In the genomic region with DNA sequence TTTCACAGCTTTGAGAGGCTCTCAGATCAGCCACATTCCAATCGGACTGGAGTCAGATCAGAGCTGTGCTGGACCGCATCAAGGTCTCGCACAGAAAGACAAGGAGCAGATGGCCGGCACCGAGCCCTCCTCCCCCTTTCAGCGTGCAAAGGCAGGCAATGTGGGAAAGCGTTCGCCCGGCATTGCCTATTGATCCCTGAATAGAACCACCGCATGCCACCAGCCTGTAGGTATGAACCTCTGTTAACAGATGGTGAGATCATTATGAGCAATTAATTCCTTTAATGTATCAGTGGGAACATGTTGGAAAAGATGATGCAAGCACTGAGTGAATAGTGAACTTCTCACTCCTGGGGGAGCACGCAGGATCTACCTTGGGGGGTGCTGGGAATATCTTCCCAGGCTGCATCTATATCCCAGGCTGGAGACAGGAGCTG, we compare ENCODE assay signal across 16 cellular contexts.
A peak's percentile ranks its signal among the peaks of the same experiment; 100 is the strongest.
DNase-seq lines count a peak whose midpoint lies in the region; ATAC-seq and TF ChIP-seq lines count a peak whose summit lies in the region.
"Had no signal": no experiment of that assay in that cellular context is flagged by ENCODE, and none has a peak within 500 bp of the region (broad histone marks: within the 10 kb centered on the region; RNA-seq: fewer than 3 reads in every experiment).

No MANE protein-coding gene starts in this region.

- no peaks in the 10 kb centered on the region for H3K27me3 ChIP-seq in CD8-positive, alpha-beta T cell (ENCODE audit: insufficient read depth, low read length)
- H3K27me3 ChIP-seq: suprapubic skin had no signal

- intact Hi-C loops in CD8-positive, alpha-beta T cell (cut with DNase I, micrococcal nuclease): no loop called here

- peak; percentile 98 for ATAC-seq in SK-N-SH treated with all-trans-retinoic acid at 6 μM for 48 hours
- peak; percentile 41 for ATAC-seq in omental fat pad (ENCODE audit: low FRiP score)
- ATAC-seq in CD8-positive, alpha-beta T cell: no peak
- no peak for ATAC-seq in HG02610 (IDR thresholded peaks at IDR 0.05; ENCODE audit: unreplicated experiment)
- ATAC-seq: K562; naive thymus-derived CD8-positive, alpha-beta T cell had no signal

- no peaks in the 10 kb centered on the region for H3K4me1 ChIP-seq in CD8-positive, alpha-beta T cell (ENCODE audit: insufficient read depth, low read length)
- H3K4me1 ChIP-seq: Caco-2 had no signal

- H3K4me3 ChIP-seq in CD8-positive, alpha-beta T cell (ENCODE audit: low read depth, low read length): no peak overlapping the region
- H3K4me3 ChIP-seq: K562, suprapubic skin had no signal

- H3K9me3 Mint-ChIP-seq in CD8-positive, alpha-beta T cell: no peaks in the 10 kb centered on the region

- no peaks in the 10 kb centered on the region for H3K4me1 Mint-ChIP-seq in CD8-positive, alpha-beta T cell (ENCODE audit: low read depth)
- H3K4me1 Mint-ChIP-seq: naive thymus-derived CD8-positive, alpha-beta T cell had no signal

- no peaks in the 10 kb centered on the region for H3K36me3 Mint-ChIP-seq in CD8-positive, alpha-beta T cell
- H3K36me3 Mint-ChIP-seq: naive thymus-derived CD8-positive, alpha-beta T cell had no signal

- TF ChIP-seq CTCF in omental fat pad (IDR thresholded peaks at IDR 0.05): no peak
- TF ChIP-seq CTCF in CD8-positive, alpha-beta T cell (IDR thresholded peaks at IDR 0.05): no peak
- TF ChIP-seq CTCF in GM13977 (IDR thresholded peaks at IDR 0.05; ENCODE audit: extremely low read depth, insufficient read depth, missing control alignments): no peak

- H3K4me3 Mint-ChIP-seq in CD8-positive, alpha-beta T cell: no peak overlapping the region
- H3K4me3 Mint-ChIP-seq: naive thymus-derived CD8-positive, alpha-beta T cell had no signal

- H3K9me3 ChIP-seq in CD8-positive, alpha-beta T cell (ENCODE audit: low read length): no peaks in the 10 kb centered on the region
- H3K9me3 ChIP-seq: Caco-2, suprapubic skin had no signal

- POLR2A ChIA-PET in CD8-positive, alpha-beta T cell (lab: Charles Lee): no interaction called here

- no peaks in the 10 kb centered on the region for H3K36me3 ChIP-seq in CD8-positive, alpha-beta T cell (ENCODE audit: insufficient read depth, low read length)
- H3K36me3 ChIP-seq: suprapubic skin had no signal

- H3K27ac ChIP-seq in CD8-positive, alpha-beta T cell (ENCODE audit: low read depth, low read length): no peak overlapping the region
- H3K27ac ChIP-seq: suprapubic skin had no signal

- in situ Hi-C loops in G401 (cut with HindIII; ENCODE audit: low sequenced_read_pairs) (no loop called here), GM13977 (cut with MboI; ENCODE audit: low pct_unique_long_range_greater_than_20kb, low sequenced_read_pairs, unreplicated experiment) (no loop called here)

- no peak overlapping the region for H3K27ac Mint-ChIP-seq in CD8-positive, alpha-beta T cell
- H3K27ac Mint-ChIP-seq: naive thymus-derived CD8-positive, alpha-beta T cell had no signal

- no peaks in the 10 kb centered on the region for H3K27me3 Mint-ChIP-seq in CD8-positive, alpha-beta T cell (ENCODE audit: low read depth)

- DNase-seq in G401 (ENCODE audit: low spot score): peak; percentile 24
- DNase-seq in fibroblast of peridontal ligament (ENCODE audit: extremely low read depth): peak; percentile 41
- no peak for DNase-seq in omental fat pad (ENCODE audit: low spot score)
- DNase-seq in activated effector memory CD4-positive, alpha-beta T cell treated with anti-CD3 and anti-CD28 coated beads, Interleukin-2, amount 50 U/mL, for 16 hours: no peak
- DNase-seq in CD8-positive, alpha-beta T cell: no peak
- DNase-seq in GM13977 (ENCODE audit: low spot score): no peak
- DNase-seq: activated CD8-positive, alpha-beta memory T cell treated with anti-CD3 and anti-CD28 coated beads for 24 hours; Caco-2; naive thymus-derived CD8-positive, alpha-beta T cell; NCI-H526 treated with DMSO at 0.1 percent for 48 hours; stimulated activated CD4-positive, alpha-beta T cell treated with anti-CD3 and anti-CD28 coated beads, Interleukin-4, amount 100 ng/mL, for 24 hours; SW 1271 had no signal

- CTCF ChIA-PET in CD8-positive, alpha-beta T cell (lab: Charles Lee): no interaction called here

TF ChIP-seq in SK-N-SH treated with all-trans-retinoic acid at 6 μM for 48 hours, 23 proteins besides CTCF, POLR2A, EP300 and RAD21:
- no peak for TF ChIP-seq ZNF70 (CRISPR knock-in tag; IDR thresholded peaks at IDR 0.05)
- TF ChIP-seq, protein P1, sequence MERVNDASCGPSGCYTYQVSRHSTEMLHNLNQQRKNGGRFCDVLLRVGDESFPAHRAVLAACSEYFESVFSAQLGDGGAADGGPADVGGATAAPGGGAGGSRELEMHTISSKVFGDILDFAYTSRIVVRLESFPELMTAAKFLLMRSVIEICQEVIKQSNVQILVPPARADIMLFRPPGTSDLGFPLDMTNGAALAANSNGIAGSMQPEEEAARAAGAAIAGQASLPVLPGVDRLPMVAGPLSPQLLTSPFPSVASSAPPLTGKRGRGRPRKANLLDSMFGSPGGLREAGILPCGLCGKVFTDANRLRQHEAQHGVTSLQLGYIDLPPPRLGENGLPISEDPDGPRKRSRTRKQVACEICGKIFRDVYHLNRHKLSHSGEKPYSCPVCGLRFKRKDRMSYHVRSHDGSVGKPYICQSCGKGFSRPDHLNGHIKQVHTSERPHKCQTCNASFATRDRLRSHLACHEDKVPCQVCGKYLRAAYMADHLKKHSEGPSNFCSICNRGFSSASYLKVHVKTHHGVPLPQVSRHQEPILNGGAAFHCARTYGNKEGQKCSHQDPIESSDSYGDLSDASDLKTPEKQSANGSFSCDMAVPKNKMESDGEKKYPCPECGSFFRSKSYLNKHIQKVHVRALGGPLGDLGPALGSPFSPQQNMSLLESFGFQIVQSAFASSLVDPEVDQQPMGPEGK (CRISPR knock-in tag; IDR thresholded peaks at IDR 0.05; ENCODE audit: borderline replicate concordance): peak; percentile 62; the same call in 1 of the 2 replicates
TF ChIP-seq in SK-N-SH treated with all-trans-retinoic acid at 6 μM for 48 hours: peak in this region for 1.

Comparison
In these comparisons a context has a peak if more than half of its experiments do, and no peak if none do; other contexts are left out.
1. DNase-seq: peak in G401 (single experiment) and fibroblast of peridontal ligament (single experiment); none in omental fat pad (single experiment), activated effector memory CD4-positive, alpha-beta T cell treated with anti-CD3 and anti-CD28 coated beads, Interleukin-2, amount 50 U/mL, for 16 hours (single experiment), CD8-positive, alpha-beta T cell (0 of 7) and GM13977 (single experiment).
2. ATAC-seq: peak in SK-N-SH treated with all-trans-retinoic acid at 6 μM for 48 hours (single experiment) and omental fat pad (single experiment); none in CD8-positive, alpha-beta T cell (single experiment) and HG02610 (single experiment).